In genomic region chr1:18632711-18633427, GRCh38 we compare ENCODE assay signal across 1 cellular context.
TF ChIP-seq lines count a peak whose summit lies in the region.

No MANE protein-coding gene starts in this region.

TF ChIP-seq in H1, 55 proteins besides CTCF, POLR2A, EP300 and RAD21 (continued from another document):
- TF ChIP-seq, protein P1, sequence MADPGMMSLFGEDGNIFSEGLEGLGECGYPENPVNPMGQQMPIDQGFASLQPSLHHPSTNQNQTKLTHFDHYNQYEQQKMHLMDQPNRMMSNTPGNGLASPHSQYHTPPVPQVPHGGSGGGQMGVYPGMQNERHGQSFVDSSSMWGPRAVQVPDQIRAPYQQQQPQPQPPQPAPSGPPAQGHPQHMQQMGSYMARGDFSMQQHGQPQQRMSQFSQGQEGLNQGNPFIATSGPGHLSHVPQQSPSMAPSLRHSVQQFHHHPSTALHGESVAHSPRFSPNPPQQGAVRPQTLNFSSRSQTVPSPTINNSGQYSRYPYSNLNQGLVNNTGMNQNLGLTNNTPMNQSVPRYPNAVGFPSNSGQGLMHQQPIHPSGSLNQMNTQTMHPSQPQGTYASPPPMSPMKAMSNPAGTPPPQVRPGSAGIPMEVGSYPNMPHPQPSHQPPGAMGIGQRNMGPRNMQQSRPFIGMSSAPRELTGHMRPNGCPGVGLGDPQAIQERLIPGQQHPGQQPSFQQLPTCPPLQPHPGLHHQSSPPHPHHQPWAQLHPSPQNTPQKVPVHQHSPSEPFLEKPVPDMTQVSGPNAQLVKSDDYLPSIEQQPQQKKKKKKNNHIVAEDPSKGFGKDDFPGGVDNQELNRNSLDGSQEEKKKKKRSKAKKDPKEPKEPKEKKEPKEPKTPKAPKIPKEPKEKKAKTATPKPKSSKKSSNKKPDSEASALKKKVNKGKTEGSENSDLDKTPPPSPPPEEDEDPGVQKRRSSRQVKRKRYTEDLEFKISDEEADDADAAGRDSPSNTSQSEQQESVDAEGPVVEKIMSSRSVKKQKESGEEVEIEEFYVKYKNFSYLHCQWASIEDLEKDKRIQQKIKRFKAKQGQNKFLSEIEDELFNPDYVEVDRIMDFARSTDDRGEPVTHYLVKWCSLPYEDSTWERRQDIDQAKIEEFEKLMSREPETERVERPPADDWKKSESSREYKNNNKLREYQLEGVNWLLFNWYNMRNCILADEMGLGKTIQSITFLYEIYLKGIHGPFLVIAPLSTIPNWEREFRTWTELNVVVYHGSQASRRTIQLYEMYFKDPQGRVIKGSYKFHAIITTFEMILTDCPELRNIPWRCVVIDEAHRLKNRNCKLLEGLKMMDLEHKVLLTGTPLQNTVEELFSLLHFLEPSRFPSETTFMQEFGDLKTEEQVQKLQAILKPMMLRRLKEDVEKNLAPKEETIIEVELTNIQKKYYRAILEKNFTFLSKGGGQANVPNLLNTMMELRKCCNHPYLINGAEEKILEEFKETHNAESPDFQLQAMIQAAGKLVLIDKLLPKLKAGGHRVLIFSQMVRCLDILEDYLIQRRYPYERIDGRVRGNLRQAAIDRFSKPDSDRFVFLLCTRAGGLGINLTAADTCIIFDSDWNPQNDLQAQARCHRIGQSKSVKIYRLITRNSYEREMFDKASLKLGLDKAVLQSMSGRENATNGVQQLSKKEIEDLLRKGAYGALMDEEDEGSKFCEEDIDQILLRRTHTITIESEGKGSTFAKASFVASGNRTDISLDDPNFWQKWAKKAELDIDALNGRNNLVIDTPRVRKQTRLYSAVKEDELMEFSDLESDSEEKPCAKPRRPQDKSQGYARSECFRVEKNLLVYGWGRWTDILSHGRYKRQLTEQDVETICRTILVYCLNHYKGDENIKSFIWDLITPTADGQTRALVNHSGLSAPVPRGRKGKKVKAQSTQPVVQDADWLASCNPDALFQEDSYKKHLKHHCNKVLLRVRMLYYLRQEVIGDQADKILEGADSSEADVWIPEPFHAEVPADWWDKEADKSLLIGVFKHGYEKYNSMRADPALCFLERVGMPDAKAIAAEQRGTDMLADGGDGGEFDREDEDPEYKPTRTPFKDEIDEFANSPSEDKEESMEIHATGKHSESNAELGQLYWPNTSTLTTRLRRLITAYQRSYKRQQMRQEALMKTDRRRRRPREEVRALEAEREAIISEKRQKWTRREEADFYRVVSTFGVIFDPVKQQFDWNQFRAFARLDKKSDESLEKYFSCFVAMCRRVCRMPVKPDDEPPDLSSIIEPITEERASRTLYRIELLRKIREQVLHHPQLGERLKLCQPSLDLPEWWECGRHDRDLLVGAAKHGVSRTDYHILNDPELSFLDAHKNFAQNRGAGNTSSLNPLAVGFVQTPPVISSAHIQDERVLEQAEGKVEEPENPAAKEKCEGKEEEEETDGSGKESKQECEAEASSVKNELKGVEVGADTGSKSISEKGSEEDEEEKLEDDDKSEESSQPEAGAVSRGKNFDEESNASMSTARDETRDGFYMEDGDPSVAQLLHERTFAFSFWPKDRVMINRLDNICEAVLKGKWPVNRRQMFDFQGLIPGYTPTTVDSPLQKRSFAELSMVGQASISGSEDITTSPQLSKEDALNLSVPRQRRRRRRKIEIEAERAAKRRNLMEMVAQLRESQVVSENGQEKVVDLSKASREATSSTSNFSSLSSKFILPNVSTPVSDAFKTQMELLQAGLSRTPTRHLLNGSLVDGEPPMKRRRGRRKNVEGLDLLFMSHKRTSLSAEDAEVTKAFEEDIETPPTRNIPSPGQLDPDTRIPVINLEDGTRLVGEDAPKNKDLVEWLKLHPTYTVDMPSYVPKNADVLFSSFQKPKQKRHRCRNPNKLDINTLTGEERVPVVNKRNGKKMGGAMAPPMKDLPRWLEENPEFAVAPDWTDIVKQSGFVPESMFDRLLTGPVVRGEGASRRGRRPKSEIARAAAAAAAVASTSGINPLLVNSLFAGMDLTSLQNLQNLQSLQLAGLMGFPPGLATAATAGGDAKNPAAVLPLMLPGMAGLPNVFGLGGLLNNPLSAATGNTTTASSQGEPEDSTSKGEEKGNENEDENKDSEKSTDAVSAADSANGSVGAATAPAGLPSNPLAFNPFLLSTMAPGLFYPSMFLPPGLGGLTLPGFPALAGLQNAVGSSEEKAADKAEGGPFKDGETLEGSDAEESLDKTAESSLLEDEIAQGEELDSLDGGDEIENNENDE (IDR thresholded peaks at IDR 0.05; ENCODE audit: insufficient replicate concordance, low read length): no peak
- peak; percentile 72 for TF ChIP-seq SUZ12 (IDR thresholded peaks at IDR 0.05; ENCODE audit: low read length)
- no peak for TF ChIP-seq MAFK (IDR thresholded peaks at IDR 0.05; ENCODE audit: low read depth, low read length)
- no peak for TF ChIP-seq POLR2AphosphoS5 (IDR thresholded peaks at IDR 0.05; ENCODE audit: low read depth, low read length)
- TF ChIP-seq, protein P2, sequence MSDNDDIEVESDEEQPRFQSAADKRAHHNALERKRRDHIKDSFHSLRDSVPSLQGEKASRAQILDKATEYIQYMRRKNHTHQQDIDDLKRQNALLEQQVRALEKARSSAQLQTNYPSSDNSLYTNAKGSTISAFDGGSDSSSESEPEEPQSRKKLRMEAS (IDR thresholded peaks at IDR 0.05): no peak
- TF ChIP-seq GABPA (IDR thresholded peaks at IDR 0.05; ENCODE audit: borderline replicate concordance, insufficient read depth, low read length): no peak
- no peak for TF ChIP-seq TEAD4 (IDR thresholded peaks at IDR 0.05; ENCODE audit: low read depth, low read length)
- no peak for TF ChIP-seq EGR1 (IDR thresholded peaks at IDR 0.05; ENCODE audit: borderline replicate concordance, low read depth, low read length)
- no peak for TF ChIP-seq RFX5 (IDR thresholded peaks at IDR 0.05; ENCODE audit: borderline replicate concordance, low read depth, low read length)
- no peak for TF ChIP-seq SIX5 (IDR thresholded peaks at IDR 0.05; ENCODE audit: low read depth, low read length)
- TF ChIP-seq ASH2L (IDR thresholded peaks at IDR 0.05; ENCODE audit: low read length): no peak
- no peak for TF ChIP-seq NANOG (IDR thresholded peaks at IDR 0.05; ENCODE audit: insufficient read depth, low read depth, low read length, poor library complexity, severe bottlenecking)
- TF ChIP-seq CEBPB (IDR thresholded peaks at IDR 0.05; ENCODE audit: low read depth, low read length): no peak
